ENCODE assay signal across 14 cellular contexts in genomic region chr11:12848413-12848812, GRCh38.
DNase-seq lines count a peak whose midpoint lies in the region; ATAC-seq and TF ChIP-seq lines count a peak whose summit lies in the region.
"Had no signal": no experiment of that assay in that cellular context is flagged by ENCODE, and none has a peak within 500 bp of the region (broad histone marks: within the 10 kb centered on the region; RNA-seq: fewer than 3 reads in every experiment).

No MANE protein-coding gene starts in this region.

- H4K8ac ChIP-seq in trophoblast cell (ENCODE audit: low read depth, low read length), result no peak overlapping the region

- peaks cover 45% of the 10 kb centered on the region for H3K4me1 ChIP-seq in cardiac muscle cell (ENCODE audit: low read depth)
- peaks cover 15% of the 10 kb centered on the region for H3K4me1 ChIP-seq in right cardiac atrium (ENCODE audit: control insufficient read depth, insufficient read depth, low read length)
- peaks cover 6 to 21% of the 10 kb centered on the region in 2 experiments for H3K4me1 ChIP-seq in trophoblast cell (ENCODE audit: control insufficient read depth in 1 of 2, insufficient read depth in 2 of 2, low read length in 2 of 2)

- H3K4me2 ChIP-seq in trophoblast cell (ENCODE audit: low read length), result no peak overlapping the region
- H3K4me2 ChIP-seq: GM23338 had no signal

- no peak for TF ChIP-seq CTCF in cardiac muscle cell (IDR thresholded peaks at IDR 0.05; ENCODE audit: low read depth, low read length)

- no peak overlapping the region for H3K4me3 ChIP-seq in cardiac muscle cell
- no peak overlapping the region for H3K4me3 ChIP-seq in right cardiac atrium (ENCODE audit: low read length)
- no peak overlapping the region for H3K4me3 ChIP-seq in trophoblast cell (ENCODE audit: low read depth, low read length)
- H3K4me3 ChIP-seq: BLaER1 treated with 17β-estradiol and CSF1 and Interleukin-3, amounts not matched to agents 10 nM and 100 nM; GM23338 had no signal

- H2AFZ ChIP-seq in trophoblast cell (ENCODE audit: insufficient read depth, low read length, poor library complexity), result no peak overlapping the region
- H2AFZ ChIP-seq: GM23338 had no signal

- ATAC-seq in right cardiac atrium, result no peak
- ATAC-seq: GM23338 had no signal

- WGBS in right cardiac atrium, result 96% methylated on average over 3 of the region's 3 CpGs
- no CpG with 5 or more reads among the region's 3 CpGs for WGBS in trophoblast cell (ENCODE audit: extremely low coverage, insufficient coverage, insufficient read length)

- H3K36me3 ChIP-seq in cardiac muscle cell, result no peaks in the 10 kb centered on the region
- peaks cover 0 to 4% of the 10 kb centered on the region in 2 experiments for H3K36me3 ChIP-seq in trophoblast cell (ENCODE audit: control insufficient read depth in 1 of 2, insufficient read depth in 2 of 2, low read length in 2 of 2)
- H3K36me3 ChIP-seq: BLaER1 treated with 17β-estradiol and CSF1 and Interleukin-3, amounts not matched to agents 10 nM and 100 nM had no signal

- no peaks in the 10 kb centered on the region for H3K27me3 ChIP-seq in cardiac muscle cell
- H3K27me3 ChIP-seq in right cardiac atrium (ENCODE audit: control insufficient read depth, insufficient read depth), result no peaks in the 10 kb centered on the region
- no peaks in the 10 kb centered on the region for H3K27me3 ChIP-seq in trophoblast cell (ENCODE audit: insufficient read depth, low read length)
- H3K27me3 ChIP-seq: BLaER1 treated with 17β-estradiol and CSF1 and Interleukin-3, amounts not matched to agents 10 nM and 100 nM had no signal

- H3K27ac ChIP-seq in cardiac muscle cell (peak overlapping the region; percentile 12), right cardiac atrium (ENCODE audit: low read length) (no peak overlapping the region), trophoblast cell (ENCODE audit: low read depth, low read length) (no peak overlapping the region)

- H2BK12ac ChIP-seq in trophoblast cell (ENCODE audit: low read length), result no peak overlapping the region

- peak overlapping the region; percentile 14 for H3K4ac ChIP-seq in trophoblast cell (ENCODE audit: low read depth, low read length)

- DNase-seq in cardiac muscle cell (ENCODE audit: low read depth in 1 of 2, low spot score in 1 of 2), result no peak
- DNase-seq in right cardiac atrium, result no peak
- DNase-seq in RPMI8226, result peak; percentile 57
- no peak for DNase-seq in trophoblast cell
- no peak for DNase-seq in NK-92 (lab: John Stamatoyannopoulos, UW; ENCODE audit: unreplicated experiment)
- DNase-seq in SK-N-DZ (ENCODE audit: low spot score), result no peak
- DNase-seq in activated CD8-positive, alpha-beta memory T cell treated with anti-CD3 and anti-CD28 coated beads, Interleukin-2, amount 50 U/mL, for 48 hours, result no peak
- DNase-seq: 8988T; ACHN; CD4-positive, CD25-positive, alpha-beta regulatory T cell; DMS 273 treated with DMSO at 0.1 percent for 48 hours; H7 had no signal

- no peak overlapping the region for H3K18ac ChIP-seq in trophoblast cell (ENCODE audit: low read length)

- H3K9me3 ChIP-seq in cardiac muscle cell (ENCODE audit: low read depth) (no peaks in the 10 kb centered on the region), right cardiac atrium (ENCODE audit: control insufficient read depth, low read length) (no peaks in the 10 kb centered on the region), trophoblast cell (ENCODE audit: insufficient read depth, low read depth, low read length) (no peaks in the 10 kb centered on the region)
- H3K9me3 ChIP-seq: BLaER1 treated with 17β-estradiol and CSF1 and Interleukin-3, amounts not matched to agents 10 nM and 100 nM had no signal

- H2BK5ac ChIP-seq in trophoblast cell (ENCODE audit: low read depth, low read length, poor library complexity), result no peak overlapping the region

- H2AK5ac ChIP-seq in trophoblast cell (ENCODE audit: low read length), result no peak overlapping the region

- H3K9ac ChIP-seq in trophoblast cell (ENCODE audit: low read length), result no peak overlapping the region
- H3K9ac ChIP-seq: BLaER1 treated with 17β-estradiol and CSF1 and Interleukin-3, amounts not matched to agents 10 nM and 100 nM had no signal

- intact Hi-C loops in right cardiac atrium (cut with DNase I), result no loop called here

- no peaks in the 10 kb centered on the region for H3K79me1 ChIP-seq in trophoblast cell (ENCODE audit: low read length)

- H3K14ac ChIP-seq in trophoblast cell (ENCODE audit: low read length), result no peak overlapping the region

- H4K12ac ChIP-seq in trophoblast cell (ENCODE audit: low read depth, low read length), result no peak overlapping the region

- no peak overlapping the region for H3K23ac ChIP-seq in trophoblast cell (ENCODE audit: low read length)

- H4K91ac ChIP-seq in trophoblast cell (ENCODE audit: low read depth, low read length), result no peak overlapping the region

- peaks cover 9% of the 10 kb centered on the region for H3K79me2 ChIP-seq in trophoblast cell (ENCODE audit: control insufficient read depth, insufficient read depth, low read length, poor library complexity)

- H2BK120ac ChIP-seq in trophoblast cell (ENCODE audit: insufficient read depth, low read length, poor library complexity), result no peak overlapping the region
